7 cellular contexts compared by ENCODE assay signal in genomic region chr21:19501115-19501514, GRCh38.
"Had no signal": no experiment of that assay in that cellular context is flagged by ENCODE, and none has a peak within 500 bp of the region (broad histone marks: within the 10 kb centered on the region; RNA-seq: fewer than 3 reads in every experiment).

No MANE protein-coding gene starts in this region.

- H3K4me1 Mint-ChIP-seq: GM23338 had no signal

- H3K4me2 ChIP-seq: GM23338 had no signal

- DNase-seq: H9, HCEC 1CT, HFFc6 had no signal

- H3K4me3 ChIP-seq: GM23338 had no signal

- H3K27ac Mint-ChIP-seq: GM23338, H9, HFFc6, IgD-negative memory B cell had no signal

- ATAC-seq: GM23338, HepG2 had no signal

- H3K27ac ChIP-seq: HL-60 had no signal

- H3K36me3 Mint-ChIP-seq: IgD-negative memory B cell had no signal

- H2AFZ ChIP-seq: GM23338 had no signal

- H3K4me3 Mint-ChIP-seq: GM23338, H9, HFFc6, IgD-negative memory B cell had no signal

- H3K27me3 Mint-ChIP-seq: IgD-negative memory B cell had no signal
